Comparison of ENCODE assay signal across 12 cellular contexts in genomic region chr7:93016085-93016471, GRCh38.
DNase-seq lines count a peak whose midpoint lies in the region; ATAC-seq and TF ChIP-seq lines count a peak whose summit lies in the region.
"Had no signal": no experiment of that assay in that cellular context is flagged by ENCODE, and none has a peak within 500 bp of the region (broad histone marks: within the 10 kb centered on the region; RNA-seq: fewer than 3 reads in every experiment).

No MANE protein-coding gene starts in this region.

- POLR2A ChIA-PET in MCF 10A (lab: Yijun Ruan, JAX), result no interaction called here

- CTCF ChIA-PET in MCF 10A (lab: Yijun Ruan, JAX), result no interaction called here

- no peak for ATAC-seq in GM21515 (IDR thresholded peaks at IDR 0.05; ENCODE audit: unreplicated experiment)

- H3K4me3 Mint-ChIP-seq in MCF 10A (ENCODE audit: unreplicated experiment), result no peak overlapping the region
- H3K4me3 Mint-ChIP-seq in T-helper 2 cell treated with Interferon-gamma antibody and Interleukin-4, amounts not matched to agents 5 μg/mL and 100 μg/mL, for 36 hours, result no peak overlapping the region
- H3K4me3 Mint-ChIP-seq: naive B cell had no signal

- H3K36me3 Mint-ChIP-seq in MCF 10A (ENCODE audit: insufficient read depth, unreplicated experiment), result no peaks in the 10 kb centered on the region
- no peaks in the 10 kb centered on the region for H3K36me3 Mint-ChIP-seq in T-helper 2 cell treated with Interferon-gamma antibody and Interleukin-4, amounts not matched to agents 5 μg/mL and 100 μg/mL, for 36 hours (ENCODE audit: low read depth)
- H3K36me3 Mint-ChIP-seq: CD14-positive monocyte, naive B cell had no signal

- H3K36me3 ChIP-seq in breast epithelium (no peaks in the 10 kb centered on the region), thymus (ENCODE audit: control insufficient read depth, insufficient read depth) (no peaks in the 10 kb centered on the region), MG63 (no peaks in the 10 kb centered on the region)

- TF ChIP-seq POLR2A in breast epithelium (IDR thresholded peaks at IDR 0.05), result no peak

- no peak overlapping the region for H3K27ac Mint-ChIP-seq in MCF 10A (ENCODE audit: low read depth, unreplicated experiment)
- peak overlapping the region; percentile 3 for H3K27ac Mint-ChIP-seq in T-helper 2 cell treated with Interferon-gamma antibody and Interleukin-4, amounts not matched to agents 5 μg/mL and 100 μg/mL, for 36 hours

- H3K27me3 Mint-ChIP-seq in MCF 10A (ENCODE audit: insufficient read depth, unreplicated experiment), result no peaks in the 10 kb centered on the region
- H3K27me3 Mint-ChIP-seq in T-helper 2 cell treated with Interferon-gamma antibody and Interleukin-4, amounts not matched to agents 5 μg/mL and 100 μg/mL, for 36 hours (ENCODE audit: low read depth), result no peaks in the 10 kb centered on the region
- H3K27me3 Mint-ChIP-seq: naive B cell had no signal

- intact Hi-C loops in breast epithelium (cut with DNase I; ENCODE audit: low total_unique reads) (no loop called here), MCF 10A (cut with micrococcal nuclease) (no loop called here)

- H3K27me3 ChIP-seq in breast epithelium, result no peaks in the 10 kb centered on the region
- H3K27me3 ChIP-seq in thymus (ENCODE audit: control insufficient read depth, insufficient read depth), result no peaks in the 10 kb centered on the region
- no peaks in the 10 kb centered on the region for H3K27me3 ChIP-seq in MG63

- TF ChIP-seq CTCF in breast epithelium (IDR thresholded peaks at IDR 0.05) (no peak), MCF 10A (IDR thresholded peaks at IDR 0.05; ENCODE audit: unreplicated experiment) (no peak)

- DNase-seq in breast epithelium (ENCODE audit: low spot score in 2 of 2), result no peak
- DNase-seq in MCF 10A (ENCODE audit: unreplicated experiment), result no peak
- no peak for DNase-seq in T-helper 2 cell treated with Interferon-gamma antibody and Interleukin-4, amounts not matched to agents 5 μg/mL and 100 μg/mL, for 36 hours (ENCODE audit: low spot score)
- DNase-seq in kidney glomerular epithelial cell (lab: John Stamatoyannopoulos, UW), result peak; percentile 23
- DNase-seq in MG63, result no peak
- no peak for DNase-seq in activated T-cell treated with anti-CD3 and anti-CD28 coated beads, Interleukin-2, amount 50 U/mL, for 48 hours
- DNase-seq: effector CD4-positive, alpha-beta T cell; naive B cell; NCI-H526 had no signal

- peaks cover 11% of the 10 kb centered on the region for H3K4me1 Mint-ChIP-seq in MCF 10A (ENCODE audit: insufficient read depth, unreplicated experiment)
- H3K4me1 Mint-ChIP-seq in T-helper 2 cell treated with Interferon-gamma antibody and Interleukin-4, amounts not matched to agents 5 μg/mL and 100 μg/mL, for 36 hours (ENCODE audit: low read depth), result peaks cover 9% of the 10 kb centered on the region

- 29% methylated on average over 4 of the region's 4 CpGs for WGBS in thymus

- H3K4me1 ChIP-seq in breast epithelium (no peaks in the 10 kb centered on the region), thymus (ENCODE audit: control insufficient read depth, insufficient read depth, low read length) (peaks cover 7% of the 10 kb centered on the region)

- H3K9me3 ChIP-seq in breast epithelium, result no peaks in the 10 kb centered on the region
- H3K9me3 ChIP-seq in thymus (ENCODE audit: control insufficient read depth), result no peaks in the 10 kb centered on the region
- no peaks in the 10 kb centered on the region for H3K9me3 ChIP-seq in MG63

- H3K4me3 ChIP-seq in breast epithelium (no peak overlapping the region), thymus (ENCODE audit: low read length) (no peak overlapping the region), MG63 (no peak overlapping the region)

- H3K9me3 Mint-ChIP-seq in MCF 10A (ENCODE audit: unreplicated experiment), result no peaks in the 10 kb centered on the region
- H3K9me3 Mint-ChIP-seq in T-helper 2 cell treated with Interferon-gamma antibody and Interleukin-4, amounts not matched to agents 5 μg/mL and 100 μg/mL, for 36 hours, result no peaks in the 10 kb centered on the region
- H3K9me3 Mint-ChIP-seq: CD14-positive monocyte had no signal

- H3K27ac ChIP-seq in breast epithelium (peak overlapping the region; percentile 26 to 41), thymus (ENCODE audit: low read depth) (peak overlapping the region; percentile 73)

- BruUV-seq in MCF 10A (replicated peaks; lab: Mats Ljungman, UMichigan), result no TSS peak
